5 cellular contexts compared by ENCODE assay signal in the genomic region with DNA sequence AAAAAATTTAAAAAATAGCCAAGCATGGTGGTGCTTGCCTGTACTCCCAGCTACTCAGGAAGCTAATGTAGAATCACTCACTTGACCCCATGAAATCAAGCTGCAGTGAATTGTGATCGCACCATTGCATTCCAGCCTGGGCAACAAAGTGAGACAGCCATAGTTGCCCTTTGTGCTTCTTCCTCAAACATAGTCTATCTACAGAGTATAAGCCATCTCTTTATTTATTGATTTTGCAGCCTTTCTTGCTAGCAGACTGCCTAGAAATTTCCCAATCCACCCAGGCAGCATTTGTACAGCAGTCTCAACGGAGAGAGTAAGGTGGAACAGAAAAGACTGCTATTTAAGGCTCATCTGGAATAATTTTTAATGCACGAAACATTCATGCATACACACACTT.
"Had no signal": no experiment of that assay in that cellular context is flagged by ENCODE, and none has a peak within 500 bp of the region (broad histone marks: within the 10 kb centered on the region; RNA-seq: fewer than 3 reads in every experiment).

No MANE protein-coding gene starts in this region.

- ATAC-seq: GM23338, K562 had no signal

- H3K4me3 ChIP-seq: GM23338, K562 had no signal

- DNase-seq: H9, HCEC 1CT, IMR-90 had no signal
